Comparison of ENCODE assay signal across 13 cellular contexts in the genomic region with DNA sequence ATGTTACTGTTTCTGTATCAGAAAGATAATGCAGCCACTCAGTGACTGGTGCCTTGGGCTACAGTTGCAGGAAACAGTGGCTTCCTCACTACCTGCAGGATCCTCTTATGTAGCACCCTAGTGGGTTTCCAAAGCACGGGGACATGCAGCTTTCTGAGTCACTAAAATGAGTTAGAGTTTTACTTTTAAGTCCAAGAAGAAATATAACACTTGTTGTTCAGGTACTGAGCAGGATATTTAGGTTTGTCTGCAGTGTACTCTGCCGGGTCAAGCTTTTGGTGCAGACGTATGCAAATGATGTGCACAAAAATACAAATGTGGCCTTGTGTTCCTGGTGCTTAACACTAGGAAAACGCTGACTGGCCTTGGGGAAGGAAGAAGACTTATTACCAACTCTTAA. TPM values are rescaled to one million over a fixed set of nuclear protein-coding genes. Genes with fewer than 3 reads are reported as not detected.
DNase-seq lines count a peak whose midpoint lies in the region; ATAC-seq, FAIRE-seq and TF ChIP-seq lines count a peak whose summit lies in the region.
"Had no signal": no experiment of that assay in that cellular context is flagged by ENCODE, and none has a peak within 500 bp of the region (broad histone marks: within the 10 kb centered on the region; RNA-seq: fewer than 3 reads in every experiment).

No MANE protein-coding gene starts in this region.

- no peak overlapping the region for H3K14ac ChIP-seq in mesenchymal stem cell (ENCODE audit: low read length in 2 of 2)

- H4K8ac ChIP-seq in mesenchymal stem cell (ENCODE audit: low read length): no peak overlapping the region

- no peak for TF ChIP-seq CTCF in ascending aorta (IDR thresholded peaks at IDR 0.05)

- no peak overlapping the region for H3K4ac ChIP-seq in mesenchymal stem cell (ENCODE audit: low read depth in 1 of 2, low read length in 2 of 2)

- TF ChIP-seq POLR2A in GM12891 (IDR thresholded peaks at IDR 0.05; ENCODE audit: low read depth, low read length): no peak

- no peak overlapping the region for H3K9ac ChIP-seq in mesenchymal stem cell (ENCODE audit: low read length)

- intact Hi-C loops in ascending aorta (cut with DNase I): no loop called here
- intact Hi-C loops in posterior vena cava (cut with DNase I): no loop called here

- H2AFZ ChIP-seq in mesenchymal stem cell (ENCODE audit: low read depth, low read length): no peak overlapping the region

- H2BK12ac ChIP-seq in mesenchymal stem cell (ENCODE audit: low read length in 2 of 2): no peak overlapping the region

- H3K4me3 ChIP-seq in ascending aorta (no peak overlapping the region), mesenchymal stem cell (ENCODE audit: insufficient read depth in 1 of 2, low read depth in 1 of 2, low read length in 2 of 2) (no peak overlapping the region)
- H3K4me3 ChIP-seq: right lobe of liver had no signal

- H2BK120ac ChIP-seq in mesenchymal stem cell (ENCODE audit: low read depth, low read length): no peak overlapping the region

- DNase-seq in GM12891 (ENCODE audit: insufficient read length, low spot score) (no peak), ascending aorta (ENCODE audit: low spot score in 2 of 2) (no peak), posterior vena cava (ENCODE audit: low spot score) (peak; percentile 17), NCI-H2171 (lab: John Stamatoyannopoulos, UW) (no peak), mesenchymal stem cell (no peak), GF-D8 (lab: John Stamatoyannopoulos, UW) (no peak)
- DNase-seq: hippocampal formation, right lobe of liver had no signal

- no peak overlapping the region for H3K18ac ChIP-seq in mesenchymal stem cell (ENCODE audit: low read depth in 1 of 2, low read length in 2 of 2)

- H3K9me3 ChIP-seq in ascending aorta (no peaks in the 10 kb centered on the region), mesenchymal stem cell (ENCODE audit: control insufficient read depth, low read length) (no peaks in the 10 kb centered on the region)
- H3K9me3 ChIP-seq: right lobe of liver had no signal

- H3K27me3 ChIP-seq in ascending aorta (no peaks in the 10 kb centered on the region), mesenchymal stem cell (ENCODE audit: control insufficient read depth in 1 of 2, insufficient read depth in 1 of 2, low read length in 2 of 2) (peaks cover 0 to 4% of the 10 kb centered on the region in 2 experiments)
- H3K27me3 ChIP-seq: right lobe of liver had no signal

- H3K4me2 ChIP-seq in mesenchymal stem cell (ENCODE audit: low read length, poor library complexity, severe bottlenecking): no peak overlapping the region

- H2BK15ac ChIP-seq in mesenchymal stem cell (ENCODE audit: low read depth, poor library complexity, severe bottlenecking): no peak overlapping the region

- no peak overlapping the region for H2AK5ac ChIP-seq in mesenchymal stem cell (ENCODE audit: low read length, severe bottlenecking)

- WGBS in mesenchymal stem cell: 73% methylated on average over 4 of the region's 4 CpGs

- H3K36me3 ChIP-seq in ascending aorta (no peaks in the 10 kb centered on the region), mesenchymal stem cell (ENCODE audit: control insufficient read depth in 1 of 2, insufficient read depth in 2 of 2, low read depth in 1 of 2, low read length in 2 of 2) (peaks cover 0 to 4% of the 10 kb centered on the region in 2 experiments)
- H3K36me3 ChIP-seq: right lobe of liver had no signal

- peak; percentile 49 for ATAC-seq in HG03097 (IDR thresholded peaks at IDR 0.05; ENCODE audit: low FRiP score, unreplicated experiment)
- no peak for ATAC-seq in GM18867 (IDR thresholded peaks at IDR 0.05; ENCODE audit: unreplicated experiment)
- ATAC-seq: right lobe of liver, SK-N-SH treated with all-trans-retinoic acid at 6 μM for 48 hours had no signal

- FAIRE-seq in GM12891 (lab: Jason Lieb, UNC): peak; percentile 81
- FAIRE-seq: astrocyte had no signal

- H3K4me1 ChIP-seq in ascending aorta (peaks cover 41 to 74% of the 10 kb centered on the region in 2 donors), mesenchymal stem cell (ENCODE audit: control insufficient read depth, insufficient read depth, low read depth, low read length) (peaks cover 22% of the 10 kb centered on the region)

- no peak overlapping the region for H3K23ac ChIP-seq in mesenchymal stem cell (ENCODE audit: low read length in 2 of 2)

- H4K91ac ChIP-seq in mesenchymal stem cell (ENCODE audit: low read length): no peak overlapping the region

- no peak overlapping the region for H2BK5ac ChIP-seq in mesenchymal stem cell (ENCODE audit: low read depth, low read length, poor library complexity, severe bottlenecking)

- no peaks in the 10 kb centered on the region for H3K79me1 ChIP-seq in mesenchymal stem cell (replicated peaks; ENCODE audit: low read length, poor library complexity, severe bottlenecking)

- H3K27ac ChIP-seq in ascending aorta (peak overlapping the region; percentile 88 to 96), mesenchymal stem cell (ENCODE audit: low read length, poor library complexity, severe bottlenecking) (no peak overlapping the region)
- H3K27ac ChIP-seq: right lobe of liver had no signal

TF ChIP-seq in GM12891, 5 proteins besides CTCF, POLR2A, EP300 and RAD21:
- TF ChIP-seq TAF1 (IDR thresholded peaks at IDR 0.05; ENCODE audit: low read depth, low read length) (no peak), POU2F2 (IDR thresholded peaks at IDR 0.05; ENCODE audit: low read depth, low read length) (peak; percentile 81; the same call in 1 of the 2 replicates), PAX5 (IDR thresholded peaks at IDR 0.05; ENCODE audit: insufficient read depth, low read length, severe bottlenecking) (no peak)
TF ChIP-seq in GM12891: peak in this region for 1.

RNA-seq across cellular contexts. Expression of a gene that starts 22.0 kb away (rescaled TPM):
- polyA plus RNA-seq in GM12891 (2012; ENCODE audit: low read depth, missing spikeins): 10.7 TPM
- total RNA-seq in ascending aorta: 19.5 TPM
- 10 to 100 TPM; 11.6 to 12.2 TPM for total RNA-seq in posterior vena cava
- polyA plus RNA-seq in mesenchymal stem cell (2013, experiment 1 of 2): 0.54 TPM
- 0.34 TPM for polyA plus RNA-seq in mesenchymal stem cell (2013, experiment 2 of 2)

RNA-seq across cellular contexts. Expression of a gene that starts 43.4 kb away (rescaled TPM):
- polyA plus RNA-seq in GM12891 (2012; ENCODE audit: low read depth, missing spikeins): 18.8 TPM
- total RNA-seq in ascending aorta (44.8 TPM), posterior vena cava (10 to 100 TPM; 32.7 to 45.6 TPM)
- polyA plus RNA-seq in mesenchymal stem cell (2013, experiment 1 of 2): 103 TPM
- 103 TPM for polyA plus RNA-seq in mesenchymal stem cell (2013, experiment 2 of 2)

RNA-seq across cellular contexts. Expression of a gene that starts 46.0 kb away (rescaled TPM):
- not detected for polyA plus RNA-seq in GM12891 (2012; ENCODE audit: low read depth, missing spikeins)
- total RNA-seq in ascending aorta (not detected), posterior vena cava (not detected)
- not detected for polyA plus RNA-seq in mesenchymal stem cell (2013, experiment 1 of 2)
- not detected for polyA plus RNA-seq in mesenchymal stem cell (2013, experiment 2 of 2)
- total RNA-seq: astrocyte, urinary bladder had no signal
